ENCODE assay signal across 1 cellular context in genomic region chr21:43984905-43985689, GRCh38.
A peak's percentile ranks its signal among the peaks of the same experiment; 100 is the strongest.
TF ChIP-seq lines count a peak whose summit lies in the region.

No MANE protein-coding gene starts in this region.

TF ChIP-seq in K562, 482 proteins besides CTCF, POLR2A, EP300 and RAD21:
- no peak for TF ChIP-seq STAT6 (CRISPR knock-in tag; IDR thresholded peaks at IDR 0.05)
- TF ChIP-seq ZC3H4 (CRISPR knock-in tag; IDR thresholded peaks at IDR 0.05; ENCODE audit: borderline replicate concordance), result no peak
- TF ChIP-seq FIP1L1 (IDR thresholded peaks at IDR 0.05; ENCODE audit: low read depth, low read length, poor library complexity, severe bottlenecking), result no peak
- no peak for TF ChIP-seq KLF10 (CRISPR knock-in tag; IDR thresholded peaks at IDR 0.05)
- TF ChIP-seq TFAM (CRISPR knock-in tag; conservative IDR thresholded peaks at IDR 0.05), result no peak
- TF ChIP-seq NBN (IDR thresholded peaks at IDR 0.05; ENCODE audit: low read depth), result no peak
- no peak for TF ChIP-seq GTF2B (IDR thresholded peaks at IDR 0.05; ENCODE audit: extremely low read depth, insufficient read length)
- no peak for TF ChIP-seq ZNF232 (CRISPR knock-in tag; IDR thresholded peaks at IDR 0.05)
- no peak for TF ChIP-seq ATF1 (CRISPR knock-in tag; IDR thresholded peaks at IDR 0.05)
- no peak for TF ChIP-seq ATF1 (tag; IDR thresholded peaks at IDR 0.05)
- no peak for TF ChIP-seq NRF1 (conservative IDR thresholded peaks at IDR 0.05 in 1 of 2, IDR thresholded peaks at IDR 0.05 in 1 of 2)
- TF ChIP-seq DPF2 (IDR thresholded peaks at IDR 0.05), result no peak
- peak; percentile 53 for TF ChIP-seq ZBTB33 (CRISPR knock-in tag; IDR thresholded peaks at IDR 0.05)
- TF ChIP-seq ELF2 (CRISPR knock-in tag; IDR thresholded peaks at IDR 0.05), result no peak
- TF ChIP-seq RBM14 (IDR thresholded peaks at IDR 0.05; ENCODE audit: borderline replicate concordance, insufficient read depth, low read depth, low read length), result no peak
- no peak for TF ChIP-seq CEBPB (tag; IDR thresholded peaks at IDR 0.05)
- no peak for TF ChIP-seq EZH2 (IDR thresholded peaks at IDR 0.05; ENCODE audit: borderline replicate concordance, low read depth, low read length)
- no peak for TF ChIP-seq ZNF408 (CRISPR knock-in tag; IDR thresholded peaks at IDR 0.05; ENCODE audit: low read depth)
- no peak for TF ChIP-seq NCOA4 (IDR thresholded peaks at IDR 0.05; ENCODE audit: partially characterized antibody)
- TF ChIP-seq SP1 (CRISPR knock-in tag; IDR thresholded peaks at IDR 0.05), result no peak
- no peak for TF ChIP-seq POLR2AphosphoS5 (IDR thresholded peaks at IDR 0.05; ENCODE audit: control insufficient read depth, insufficient read depth, low read depth, low read length)
- no peak for TF ChIP-seq FOXM1 (IDR thresholded peaks at IDR 0.05; ENCODE audit: low read depth)
- TF ChIP-seq FOXM1 (CRISPR knock-in tag; IDR thresholded peaks at IDR 0.05; ENCODE audit: low read depth), result no peak
- TF ChIP-seq ZNF140 (CRISPR knock-in tag; IDR thresholded peaks at IDR 0.05), result no peak
- no peak for TF ChIP-seq ZC3H11A (IDR thresholded peaks at IDR 0.05; ENCODE audit: low read depth, low read length)
- TF ChIP-seq HMG20B (CRISPR knock-in tag; IDR thresholded peaks at IDR 0.05), result no peak
- TF ChIP-seq NELFE (IDR thresholded peaks at IDR 0.05; ENCODE audit: insufficient read depth, insufficient read length), result no peak
- TF ChIP-seq TARDBP (IDR thresholded peaks at IDR 0.05), result no peak
- TF ChIP-seq POU5F1 (IDR thresholded peaks at IDR 0.05; ENCODE audit: borderline replicate concordance, low read depth, low read length, partially characterized antibody), result no peak
- TF ChIP-seq ZNF707 (CRISPR knock-in tag; conservative IDR thresholded peaks at IDR 0.05), result no peak
- TF ChIP-seq SOX6 (IDR thresholded peaks at IDR 0.05), result no peak
- TF ChIP-seq ATF4 (CRISPR knock-in tag; IDR thresholded peaks at IDR 0.05), result no peak
- TF ChIP-seq MED1 (CRISPR knock-in tag; IDR thresholded peaks at IDR 0.05; ENCODE audit: borderline replicate concordance), result no peak
- no peak for TF ChIP-seq ZNF239 (CRISPR knock-in tag; IDR thresholded peaks at IDR 0.05)
- 0 out of 2 replicates have a peak, but pooled peaks have one; percentile 11 for TF ChIP-seq MAX (CRISPR knock-in tag; IDR thresholded peaks at IDR 0.05)
- no peak for TF ChIP-seq STAG1 (CRISPR knock-in tag; IDR thresholded peaks at IDR 0.05; ENCODE audit: borderline replicate concordance)
- no peak for TF ChIP-seq YY1 (IDR thresholded peaks at IDR 0.05; ENCODE audit: borderline replicate concordance in 1 of 3, control insufficient read depth in 1 of 3, extremely low read depth in 1 of 3, insufficient read depth in 3 of 3, insufficient read length in 1 of 3, insufficient replicate concordance in 2 of 3, low read depth in 1 of 3, low read length in 2 of 3)
- TF ChIP-seq CHD1 (IDR thresholded peaks at IDR 0.05; ENCODE audit: low read length), result no peak
- TF ChIP-seq RBM22 (IDR thresholded peaks at IDR 0.05; ENCODE audit: low read depth, low read length, poor library complexity, severe bottlenecking), result peak; percentile 78
- no peak for TF ChIP-seq HSF4 (CRISPR knock-in tag; IDR thresholded peaks at IDR 0.05; ENCODE audit: borderline replicate concordance)
- peak; percentile 58 for TF ChIP-seq BHLHE40 (IDR thresholded peaks at IDR 0.05; ENCODE audit: low read length)
- TF ChIP-seq YBX1 (IDR thresholded peaks at IDR 0.05), result no peak
- TF ChIP-seq PTTG1 (tag; IDR thresholded peaks at IDR 0.05; ENCODE audit: low read depth), result no peak
- TF ChIP-seq ARID1B (IDR thresholded peaks at IDR 0.05), result no peak
- no peak for TF ChIP-seq CGGBP1 (CRISPR knock-in tag; IDR thresholded peaks at IDR 0.05)
- no peak for TF ChIP-seq ZNF23 (CRISPR knock-in tag; IDR thresholded peaks at IDR 0.05)
- no peak for TF ChIP-seq HIVEP1 (CRISPR knock-in tag; IDR thresholded peaks at IDR 0.05)
- TF ChIP-seq SPI1 (IDR thresholded peaks at IDR 0.05; ENCODE audit: borderline replicate concordance, low read depth, low read length), result no peak
- TF ChIP-seq SMAD3 (CRISPR knock-in tag; conservative IDR thresholded peaks at IDR 0.05), result no peak
- TF ChIP-seq POLR2B (IDR thresholded peaks at IDR 0.05; ENCODE audit: low read depth, partially characterized antibody), result peak; percentile 39
- peak; percentile 75 for TF ChIP-seq POLR2G (IDR thresholded peaks at IDR 0.05; ENCODE audit: low read depth, low read length)
- TF ChIP-seq ZNF696 (CRISPR knock-in tag; conservative IDR thresholded peaks at IDR 0.05), result no peak
- no peak for TF ChIP-seq MTA2 (IDR thresholded peaks at IDR 0.05; ENCODE audit: low read depth)
- TF ChIP-seq CREB1 (IDR thresholded peaks at IDR 0.05), result no peak
- TF ChIP-seq CREB1 (CRISPR knock-in tag; IDR thresholded peaks at IDR 0.05), result no peak
- TF ChIP-seq DDX20 (tag; IDR thresholded peaks at IDR 0.05; ENCODE audit: low read depth), result no peak
- no peak for TF ChIP-seq BRF2 (IDR thresholded peaks at IDR 0.05; ENCODE audit: borderline replicate concordance, insufficient read depth, insufficient read length)
- no peak for TF ChIP-seq TCFL5 (CRISPR knock-in tag; conservative IDR thresholded peaks at IDR 0.05)
- TF ChIP-seq KAT7 (CRISPR knock-in tag; IDR thresholded peaks at IDR 0.05; ENCODE audit: borderline replicate concordance), result no peak
- TF ChIP-seq POLR2AphosphoS2 (IDR thresholded peaks at IDR 0.05; ENCODE audit: low read length), result peak; percentile 88; the same call in 1 of the 2 replicates
- no peak for TF ChIP-seq PHB (CRISPR knock-in tag; IDR thresholded peaks at IDR 0.05)
- no peak for TF ChIP-seq SMARCC2 (IDR thresholded peaks at IDR 0.05; ENCODE audit: low read depth)
- no peak for TF ChIP-seq ZNF668 (CRISPR knock-in tag; IDR thresholded peaks at IDR 0.05)
- no peak for TF ChIP-seq TCF15 (CRISPR knock-in tag; IDR thresholded peaks at IDR 0.05)
- no peak for TF ChIP-seq ELF4 (CRISPR knock-in tag; IDR thresholded peaks at IDR 0.05)
- 0 out of 4 replicates have a peak, but pooled peaks of 1 of the 2 experiments have one; percentile 32 for TF ChIP-seq MLLT1 (IDR thresholded peaks at IDR 0.05)
TF ChIP-seq in K562: peak in this region for 8.
